ENCODE assay signal across 8 cellular contexts in the genomic region with DNA sequence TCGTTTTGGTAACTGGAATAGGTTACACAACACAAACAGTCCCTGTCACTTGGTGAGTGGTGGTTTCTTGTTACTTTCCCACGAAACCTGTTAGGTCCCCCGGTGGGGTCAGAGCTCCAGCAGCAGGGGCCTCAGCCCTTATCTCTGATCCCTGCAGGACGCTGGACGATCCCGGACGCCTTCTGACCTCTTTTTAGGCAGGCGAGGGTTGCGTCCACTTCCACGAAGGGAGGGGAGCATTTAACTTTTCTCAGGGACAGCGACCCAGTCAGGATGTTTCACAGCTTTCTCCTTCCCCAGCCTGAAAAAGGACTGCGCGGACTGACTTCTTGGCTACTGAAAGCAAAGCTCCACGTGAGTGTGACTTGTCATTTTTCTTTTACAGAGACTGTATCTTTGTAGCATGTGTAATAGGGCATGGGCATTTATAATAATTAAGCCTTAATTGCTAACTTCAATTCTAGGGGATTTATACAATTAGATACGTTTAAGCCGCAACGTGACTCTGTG. TPM values are rescaled to one million over a fixed set of nuclear protein-coding genes. Genes with fewer than 3 reads are reported as not detected.
DNase-seq lines count a peak whose midpoint lies in the region; ATAC-seq and TF ChIP-seq lines count a peak whose summit lies in the region.

No MANE protein-coding gene starts in this region.

- peaks cover 8% of the 10 kb centered on the region for H3K79me2 ChIP-seq in PC-3 (ENCODE audit: low read length)

- H3K36me3 ChIP-seq in PC-3 (ENCODE audit: low read depth, low read length) (peaks cover 5% of the 10 kb centered on the region; the same call in 1 of the 2 replicates), mesodermal cell (ENCODE audit: control insufficient read depth, insufficient read depth, low read length) (peaks cover 20% of the 10 kb centered on the region), urinary bladder (ENCODE audit: insufficient read depth) (peaks cover 5% of the 10 kb centered on the region)

- peak overlapping the region; percentile 83 for H3K4me3 ChIP-seq in PC-3 (ENCODE audit: low read length)
- H3K4me3 ChIP-seq in mesodermal cell (ENCODE audit: extremely low read depth, insufficient read depth, low read length, poor library complexity, severe bottlenecking): peak overlapping the region; percentile 96
- H3K4me3 ChIP-seq in urinary bladder (ENCODE audit: low read depth, low read length): peak overlapping the region; percentile 83

- peak overlapping the region; percentile 88 for H2AFZ ChIP-seq in PC-3 (ENCODE audit: low read length)

- H3K4me1 Mint-ChIP-seq in T-helper 1 cell treated with Interleukin-12 subunit alpha and Interleukin-12 subunit beta and Interleukin-4 antibody, amounts not matched to agents 30 μg/mL and 1 μg/mL, for 36 hours (ENCODE audit: low read depth): peaks cover 12% of the 10 kb centered on the region

- no peaks in the 10 kb centered on the region for H4K20me1 ChIP-seq in PC-3 (ENCODE audit: low read length)

- H3K4me1 ChIP-seq in PC-3 (ENCODE audit: insufficient read depth, low read length): no peaks in the 10 kb centered on the region
- H3K4me1 ChIP-seq in mesodermal cell (ENCODE audit: control insufficient read depth, insufficient read depth, low read length, poor library complexity, severe bottlenecking): peaks cover 3% of the 10 kb centered on the region
- H3K4me1 ChIP-seq in urinary bladder (ENCODE audit: insufficient read depth): peaks cover 1% of the 10 kb centered on the region

- intact Hi-C loops in PC-3 (cut with micrococcal nuclease): no loop called here

- DNase-seq in T-helper 1 cell (no peak), PC-3 (peak; percentile 3), dermis blood vessel endothelial cell (peak; percentile 36), LoVo (ENCODE audit: low spot score) (no peak), NCI-H510A (lab: John Stamatoyannopoulos, UW) (no peak)

- no peak for TF ChIP-seq CTCF in PC-3 (conservative IDR thresholded peaks at IDR 0.05; ENCODE audit: low read depth, low read length)

- ATAC-seq in PC-3: peak; percentile 22

- H3K9me2 ChIP-seq in PC-3 (replicated peaks; ENCODE audit: low read length): no peaks in the 10 kb centered on the region

- H3K27ac ChIP-seq in PC-3 (ENCODE audit: low read length) (no peak overlapping the region), mesodermal cell (ENCODE audit: low read depth, low read length, severe bottlenecking) (no peak overlapping the region), urinary bladder (ENCODE audit: low read depth) (no peak overlapping the region)

- POLR2A ChIA-PET in PC-3 (lab: Charles Lee; ENCODE audit: unreplicated experiment): interaction anchor here (0.6 to 0.7 kb wide), 3 partner anchors 21 to 609 kb away, joined by 3 to 4 read pairs (median 3); partner anchors contain the start of gene ZNF221

- peak overlapping the region; percentile 92 for H3K4me3 Mint-ChIP-seq in T-helper 1 cell treated with Interleukin-12 subunit alpha and Interleukin-12 subunit beta and Interleukin-4 antibody, amounts not matched to agents 30 μg/mL and 1 μg/mL, for 36 hours

- no TSS peak for BruUV-seq in PC-3 (replicated peaks; lab: Mats Ljungman, UMichigan)

- H3F3A ChIP-seq in PC-3 (ENCODE audit: low read length, unreplicated experiment): no peaks in the 10 kb centered on the region

- H3K36me3 Mint-ChIP-seq in T-helper 1 cell treated with Interleukin-12 subunit alpha and Interleukin-12 subunit beta and Interleukin-4 antibody, amounts not matched to agents 30 μg/mL and 1 μg/mL, for 36 hours (ENCODE audit: low read depth): peaks cover 32% of the 10 kb centered on the region

- H3K27ac Mint-ChIP-seq in T-helper 1 cell treated with Interleukin-12 subunit alpha and Interleukin-12 subunit beta and Interleukin-4 antibody, amounts not matched to agents 30 μg/mL and 1 μg/mL, for 36 hours: peak overlapping the region; percentile 58

- peak overlapping the region; percentile 95 for H3K4me2 ChIP-seq in PC-3 (ENCODE audit: low read length)

- 22 to 26% methylated on average over 12 to 14 of the region's 17 CpGs for WGBS in mesodermal cell (ENCODE audit: insufficient coverage in 2 of 2), 2 experiments
- WGBS in urinary bladder: 11% methylated on average over 17 of the region's 17 CpGs

- CTCF ChIA-PET in PC-3 (lab: Charles Lee): no interaction called here

- H3K9me3 Mint-ChIP-seq in T-helper 1 cell treated with Interleukin-12 subunit alpha and Interleukin-12 subunit beta and Interleukin-4 antibody, amounts not matched to agents 30 μg/mL and 1 μg/mL, for 36 hours: peaks cover 23% of the 10 kb centered on the region

- no peaks in the 10 kb centered on the region for H3K27me3 Mint-ChIP-seq in T-helper 1 cell treated with Interleukin-12 subunit alpha and Interleukin-12 subunit beta and Interleukin-4 antibody, amounts not matched to agents 30 μg/mL and 1 μg/mL, for 36 hours (ENCODE audit: low read depth)

- H3K9me3 ChIP-seq in PC-3 (ENCODE audit: low read length): no peaks in the 10 kb centered on the region
- H3K9me3 ChIP-seq in mesodermal cell (ENCODE audit: control insufficient read depth, low read length): no peaks in the 10 kb centered on the region

- no peaks in the 10 kb centered on the region for H3K27me3 ChIP-seq in PC-3 (ENCODE audit: low read length)

- H3K9ac ChIP-seq in PC-3 (ENCODE audit: low read length): peak overlapping the region; percentile 67; the same call in 1 of the 2 replicates

RNA-seq across cellular contexts. Expression of gene ZNF234, which starts 0.7 kb away (rescaled TPM):
- total RNA-seq in PC-3 (2014; rRNA removed) (1.3 and 1.6 TPM in 2 replicates), dermis blood vessel endothelial cell (8.3 and 15.7 TPM in 2 replicates), urinary bladder (20.7 TPM)
- polyA plus RNA-seq in mesodermal cell (2013, experiment 1 of 2): 5.2 TPM
- 6.3 TPM for polyA plus RNA-seq in mesodermal cell (2013, experiment 2 of 2)
- polyA plus RNA-seq in urinary bladder: 4.3 TPM

RNA-seq across cellular contexts. Expression of gene ZNF226, which starts 22.8 kb away (rescaled TPM):
- total RNA-seq in PC-3 (2014; rRNA removed): 4.8 and 6.0 TPM in 2 replicates
- 11.4 and 19.2 TPM in 2 replicates for total RNA-seq in dermis blood vessel endothelial cell
- polyA plus RNA-seq in mesodermal cell (2013, experiment 1 of 2): 25.9 TPM
- 25.4 TPM for polyA plus RNA-seq in mesodermal cell (2013, experiment 2 of 2)
- 41.1 TPM for total RNA-seq in urinary bladder
- polyA plus RNA-seq in urinary bladder: 18.7 TPM

RNA-seq across cellular contexts. Expression of gene ZNF225, which starts 28.9 kb away (rescaled TPM):
- total RNA-seq in PC-3 (2014; rRNA removed): 0.46 and 1.6 TPM in 2 replicates
- total RNA-seq in dermis blood vessel endothelial cell: 5.3 and 8.5 TPM in 2 replicates
- polyA plus RNA-seq in mesodermal cell (2013, experiment 1 of 2): 4.8 TPM
- 4.7 TPM for polyA plus RNA-seq in mesodermal cell (2013, experiment 2 of 2)
- 13.5 TPM for total RNA-seq in urinary bladder
- 2.6 TPM for polyA plus RNA-seq in urinary bladder

RNA-seq across cellular contexts. Expression of gene ZNF224, which starts 47.9 kb away (rescaled TPM):
- 5.6 and 11.0 TPM in 2 replicates for total RNA-seq in PC-3 (2014; rRNA removed)
- total RNA-seq in dermis blood vessel endothelial cell: 22.0 and 37.6 TPM in 2 replicates
- polyA plus RNA-seq in mesodermal cell (2013, experiment 1 of 2): 17.8 TPM
- 14.2 TPM for polyA plus RNA-seq in mesodermal cell (2013, experiment 2 of 2)
- 65.7 TPM for total RNA-seq in urinary bladder
- polyA plus RNA-seq in urinary bladder: 12.3 TPM

Comparison
In these comparisons a context has a peak if more than half of its experiments do, and no peak if none do; other contexts are left out.
1. DNase-seq: peak in PC-3 (single experiment) and dermis blood vessel endothelial cell (single experiment); none in T-helper 1 cell (0 of 5), LoVo (single experiment) and NCI-H510A (single experiment).
2. Peak in every context shown above with its lines, with median percentiles within 50 percentile points of each other: H3K4me3 ChIP-seq.